8 cellular contexts compared by ENCODE assay signal in the genomic region with DNA sequence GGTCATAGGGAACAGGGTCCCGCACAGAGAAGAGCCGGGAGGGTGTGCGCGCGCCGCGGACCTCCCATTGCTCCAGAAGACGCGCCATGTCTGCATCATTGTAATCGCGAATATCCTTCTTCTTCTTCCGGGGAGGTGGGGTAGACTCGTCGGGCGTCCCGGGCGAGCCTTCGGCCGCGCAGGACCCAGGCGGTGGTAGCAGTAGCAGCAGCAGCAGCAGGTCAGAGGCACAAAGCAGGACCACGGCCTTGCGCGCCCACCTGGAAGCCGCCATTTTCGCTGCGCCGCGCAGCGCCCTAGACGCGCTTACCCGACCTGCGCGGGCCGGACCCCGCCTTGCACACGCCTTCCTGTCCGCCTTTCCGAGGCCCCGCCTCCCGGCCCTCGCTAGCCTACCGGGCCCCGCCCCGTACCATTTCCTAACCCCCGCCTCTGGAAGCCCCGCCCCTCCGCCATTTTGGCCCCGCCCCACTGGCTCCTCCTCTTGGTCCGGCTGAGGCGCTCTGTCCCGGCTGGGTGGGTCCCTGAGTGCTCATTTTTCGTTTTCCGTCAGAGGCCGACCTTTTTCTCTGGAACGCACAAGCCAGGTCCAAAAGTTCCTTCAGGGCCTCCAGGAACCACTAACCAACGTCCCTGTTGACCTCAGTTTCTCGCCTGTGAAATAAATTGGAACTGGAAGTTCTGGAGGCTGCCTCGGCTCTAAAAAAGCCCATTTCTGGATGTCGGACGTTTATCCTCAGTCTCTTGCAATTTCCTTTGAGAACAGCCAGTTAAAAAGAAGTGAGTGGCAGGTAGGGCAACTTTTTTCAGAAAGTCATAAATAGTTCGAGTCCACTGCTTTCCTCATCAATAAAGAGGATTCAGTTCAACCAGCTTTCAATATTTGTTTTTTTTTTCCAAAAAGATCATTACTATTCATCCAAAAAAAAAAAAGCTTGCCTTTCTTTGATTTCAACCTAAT. TPM values are rescaled to one million over a fixed set of nuclear protein-coding genes. Genes with fewer than 3 reads are reported as not detected.
A peak's percentile ranks its signal among the peaks of the same experiment; 100 is the strongest.
DNase-seq lines count a peak whose midpoint lies in the region; ATAC-seq and TF ChIP-seq lines count a peak whose summit lies in the region.

A gene (minus strand): TSS at position 302 of the 961 bp plus-strand sequence. CDS start 28 bp downstream, at position 274.

- H3K9me3 ChIP-seq in spleen, result no peaks in the 10 kb centered on the region

- WGBS in spleen, 5 donors, result 0 to 1% (median 1%) methylated on average over 47 to 63 of the region's 63 CpGs

- H3K4me3 ChIP-seq in AG10803 (ENCODE audit: low read length), result peak within 1 kb of the TSS; percentile 75
- peak within 1 kb of the TSS; percentile 74 to 93 (median 89) for H3K4me3 ChIP-seq in spleen

- TF ChIP-seq CTCF in AG10803 (conservative IDR thresholded peaks at IDR 0.05; ENCODE audit: low read length), result no peak
- TF ChIP-seq CTCF in spleen (IDR thresholded peaks at IDR 0.05 in 8 of 11, conservative IDR thresholded peaks at IDR 0.05 in 3 of 11), result peak in 1 of 11 experiments; percentile 43

- H3K27me3 ChIP-seq in spleen (replicated peaks in 1 of 7), result no peaks in the 10 kb centered on the region

- H3K27ac ChIP-seq in caudate nucleus (ENCODE audit: low read depth, low read length) (peak within 1 kb of the TSS; percentile 92), spleen (peak within 1 kb of the TSS; percentile 85 to 96 (median 92))

- peaks cover 0 to 3% (median 0%) of the 10 kb centered on the region in 6 donors for H3K36me3 ChIP-seq in spleen

- TF ChIP-seq POLR2A in spleen (IDR thresholded peaks at IDR 0.05), result peak in 2 of 3 donors; percentile 20 to 68

- peaks cover 29 to 69% (median 59%) of the 10 kb centered on the region in 6 donors for H3K4me1 ChIP-seq in spleen

- peak; percentile 94 for DNase-seq in AG10803 (ENCODE audit: low read depth)
- DNase-seq in NCI-H345 treated with DMSO at 0.1 percent for 48 hours (lab: John Stamatoyannopoulos, UW; ENCODE audit: unreplicated experiment), result peak; percentile 76
- DNase-seq in activated CD4-positive, CD25-positive, alpha-beta regulatory T cell (lab: John Stamatoyannopoulos, UW), result peak; percentile 95 to 98 (median 96)
- DNase-seq in caudate nucleus (lab: John Stamatoyannopoulos, UW), result peak; percentile 36 to 98 (median 94)
- peak; percentile 96 for DNase-seq in iris pigment epithelial cell (ENCODE audit: low read depth)
- peak; percentile 99 for DNase-seq in spleen

- ATAC-seq in GM19035 (IDR thresholded peaks at IDR 0.05; ENCODE audit: unreplicated experiment), result peak; percentile 96
- ATAC-seq in HG03342 (IDR thresholded peaks at IDR 0.05; ENCODE audit: unreplicated experiment), result peak; percentile 97

- intact Hi-C loops in spleen (cut with DNase I; ENCODE audit: low total_unique reads), result loop anchor here (10.0 kb wide), 1 partner anchor 115 kb away; no protein-coding TSS in a partner anchor

RNA-seq across cellular contexts. Expression of the gene that starts here (rescaled TPM):
- total RNA-seq in spleen, result 10 to 100 TPM; 25.4 to 39.8 (median 29.1) TPM
- 10 to 100 TPM in 2 of 3 donors, 1 to 10 TPM in 1; 8.5 to 13.1 (median 10.3) TPM for polyA plus RNA-seq in spleen

Comparison
In these comparisons a context has a peak if more than half of its experiments do, and no peak if none do; other contexts are left out.
1. Peak in every context shown above with its lines: DNase-seq, ATAC-seq, H3K4me3 ChIP-seq and H3K27ac ChIP-seq.